ENCODE assay signal across 11 cellular contexts in genomic region chr5:134877159-134877558, GRCh38. TPM values are rescaled to one million over a fixed set of nuclear protein-coding genes. Genes with fewer than 3 reads are reported as not detected.
DNase-seq lines count a peak whose midpoint lies in the region; ATAC-seq and TF ChIP-seq lines count a peak whose summit lies in the region.
"Had no signal": no experiment of that assay in that cellular context is flagged by ENCODE, and none has a peak within 500 bp of the region (broad histone marks: within the 10 kb centered on the region; RNA-seq: fewer than 3 reads in every experiment).

No MANE protein-coding gene starts in this region.

- no peak for DNase-seq in activated naive CD4-positive, alpha-beta T cell treated with anti-CD3 and anti-CD28 coated beads, Interleukin-2, amount 50 U/mL, for 16 hours
- peak; percentile 8 for DNase-seq in activated CD8-positive, alpha-beta T cell treated with anti-CD3 and anti-CD28 coated beads for 36 hours
- no peak for DNase-seq in stimulated activated naive CD8-positive, alpha-beta T cell treated with anti-CD3 and anti-CD28 coated beads, Interleukin-15, amount 100 ng/mL, for 72 hours
- DNase-seq in HuH-7 (ENCODE audit: low spot score) (no peak), sigmoid colon (no peak)
- DNase-seq: NCI-H1930 had no signal

- no peaks in the 10 kb centered on the region for H3K9me3 ChIP-seq in sigmoid colon
- H3K9me3 ChIP-seq: HAP-1 had no signal

- peaks cover 4% of the 10 kb centered on the region for H3K36me3 Mint-ChIP-seq in activated naive CD4-positive, alpha-beta T cell treated with anti-CD3 and anti-CD28 coated beads, Interleukin-2, amount 50 U/mL, for 24 hours
- peaks cover 7% of the 10 kb centered on the region for H3K36me3 Mint-ChIP-seq in activated CD8-positive, alpha-beta T cell treated with anti-CD3 and anti-CD28 coated beads for 36 hours (ENCODE audit: low read depth)

- TF ChIP-seq EP300 in sigmoid colon (IDR thresholded peaks at IDR 0.05): no peak

- intact Hi-C loops in activated CD8-positive, alpha-beta T cell treated with anti-CD3 and anti-CD28 coated beads for 36 hours (cut with micrococcal nuclease): no loop called here
- intact Hi-C loops in sigmoid colon (cut with DNase I): no loop called here

- H3K27me3 Mint-ChIP-seq in activated naive CD4-positive, alpha-beta T cell treated with anti-CD3 and anti-CD28 coated beads, Interleukin-2, amount 50 U/mL, for 24 hours: no peaks in the 10 kb centered on the region
- H3K27me3 Mint-ChIP-seq in activated CD8-positive, alpha-beta T cell treated with anti-CD3 and anti-CD28 coated beads for 36 hours: no peaks in the 10 kb centered on the region
- no peaks in the 10 kb centered on the region for H3K27me3 Mint-ChIP-seq in stimulated activated naive CD8-positive, alpha-beta T cell treated with anti-CD3 and anti-CD28 coated beads, Interleukin-15, amount 100 ng/mL, for 72 hours

- H3K36me3 ChIP-seq in sigmoid colon: no peaks in the 10 kb centered on the region
- H3K36me3 ChIP-seq: HAP-1 had no signal

- H3K9me3 Mint-ChIP-seq in activated naive CD4-positive, alpha-beta T cell treated with anti-CD3 and anti-CD28 coated beads, Interleukin-2, amount 50 U/mL, for 24 hours: no peaks in the 10 kb centered on the region
- H3K9me3 Mint-ChIP-seq in activated CD8-positive, alpha-beta T cell treated with anti-CD3 and anti-CD28 coated beads for 36 hours: no peaks in the 10 kb centered on the region
- H3K9me3 Mint-ChIP-seq in stimulated activated naive CD8-positive, alpha-beta T cell treated with anti-CD3 and anti-CD28 coated beads, Interleukin-15, amount 100 ng/mL, for 72 hours: no peaks in the 10 kb centered on the region

- peak; percentile 25 for ATAC-seq in HG02870 (IDR thresholded peaks at IDR 0.05; ENCODE audit: unreplicated experiment)
- peak; percentile 10 for ATAC-seq in activated CD8-positive, alpha-beta T cell treated with anti-CD3 and anti-CD28 coated beads for 36 hours
- no peak for ATAC-seq in stimulated activated naive CD8-positive, alpha-beta T cell treated with anti-CD3 and anti-CD28 coated beads, Interleukin-15, amount 100 ng/mL, for 72 hours
- no peak for ATAC-seq in GM21390 (IDR thresholded peaks at IDR 0.05; ENCODE audit: unreplicated experiment)

- peaks cover 0 to 23% (median 16%) of the 10 kb centered on the region in 4 donors for H3K4me1 ChIP-seq in sigmoid colon

- peak overlapping the region in 2 of 4 donors; percentile 3 to 6 for H3K27ac ChIP-seq in sigmoid colon
- H3K27ac ChIP-seq: parathyroid adenoma had no signal

- CTCF ChIA-PET in activated CD8-positive, alpha-beta T cell treated with anti-CD3 and anti-CD28 coated beads for 36 hours (lab: Charles Lee): interaction anchor here (1.6 kb wide), 1 partner anchor 9 kb away, joined by 4 read pairs; no protein-coding TSS in a partner anchor

- H3K4me3 ChIP-seq in sigmoid colon: no peak overlapping the region
- H3K4me3 ChIP-seq: HAP-1 had no signal

- POLR2A ChIA-PET in activated CD8-positive, alpha-beta T cell treated with anti-CD3 and anti-CD28 coated beads for 36 hours (lab: Charles Lee): interaction anchor here (0.7 to 1.6 kb wide), 6 partner anchors 8 to 32 kb away, joined by 3 to 5 read pairs (median 4); partner anchors contain the start of genes C5orf24 and PCBD2

- H3K4me3 Mint-ChIP-seq in activated naive CD4-positive, alpha-beta T cell treated with anti-CD3 and anti-CD28 coated beads, Interleukin-2, amount 50 U/mL, for 24 hours: peak overlapping the region; percentile 8
- no peak overlapping the region for H3K4me3 Mint-ChIP-seq in activated CD8-positive, alpha-beta T cell treated with anti-CD3 and anti-CD28 coated beads for 36 hours
- H3K4me3 Mint-ChIP-seq in stimulated activated naive CD8-positive, alpha-beta T cell treated with anti-CD3 and anti-CD28 coated beads, Interleukin-15, amount 100 ng/mL, for 72 hours: peak overlapping the region; percentile 32 to 60

- H3K4me1 Mint-ChIP-seq in activated naive CD4-positive, alpha-beta T cell treated with anti-CD3 and anti-CD28 coated beads, Interleukin-2, amount 50 U/mL, for 24 hours: peaks cover 58% of the 10 kb centered on the region
- peaks cover 38% of the 10 kb centered on the region for H3K4me1 Mint-ChIP-seq in activated CD8-positive, alpha-beta T cell treated with anti-CD3 and anti-CD28 coated beads for 36 hours (ENCODE audit: low read depth)
- peaks cover 56% of the 10 kb centered on the region for H3K4me1 Mint-ChIP-seq in stimulated activated naive CD8-positive, alpha-beta T cell treated with anti-CD3 and anti-CD28 coated beads, Interleukin-15, amount 100 ng/mL, for 72 hours

- no peak for TF ChIP-seq POLR2A in sigmoid colon (IDR thresholded peaks at IDR 0.05)

- no peak for TF ChIP-seq CTCF in activated CD8-positive, alpha-beta T cell treated with anti-CD3 and anti-CD28 coated beads for 36 hours (IDR thresholded peaks at IDR 0.05)
- TF ChIP-seq CTCF in sigmoid colon (IDR thresholded peaks at IDR 0.05): no peak

- peak overlapping the region; percentile 92 for H3K27ac Mint-ChIP-seq in activated naive CD4-positive, alpha-beta T cell treated with anti-CD3 and anti-CD28 coated beads, Interleukin-2, amount 50 U/mL, for 24 hours
- H3K27ac Mint-ChIP-seq in activated CD8-positive, alpha-beta T cell treated with anti-CD3 and anti-CD28 coated beads for 36 hours: peak overlapping the region; percentile 7
- H3K27ac Mint-ChIP-seq in stimulated activated naive CD8-positive, alpha-beta T cell treated with anti-CD3 and anti-CD28 coated beads, Interleukin-15, amount 100 ng/mL, for 72 hours: peak overlapping the region; percentile 64 to 79

- no peaks in the 10 kb centered on the region for H3K27me3 ChIP-seq in sigmoid colon

RNA-seq across cellular contexts. Expression of gene TXNDC15, which starts 3.0 kb away (rescaled TPM):
- 10 to 100 TPM; 17.1 to 26.7 TPM for total RNA-seq in activated CD8-positive, alpha-beta T cell treated with anti-CD3 and anti-CD28 coated beads for 36 hours
- 100 to 1,000 TPM in 2 of 4 donors, 10 to 100 TPM in 2; 69.0 to 123 (median 95.4) TPM for total RNA-seq in sigmoid colon
- 10 to 100 TPM; 13.6 to 43.6 (median 24.6) TPM for polyA plus RNA-seq in sigmoid colon

RNA-seq across cellular contexts. Expression of gene PCBD2, which starts 27.8 kb away (rescaled TPM):
- 1 to 10 TPM; 8.1 to 8.8 TPM for total RNA-seq in activated CD8-positive, alpha-beta T cell treated with anti-CD3 and anti-CD28 coated beads for 36 hours
- 10 to 100 TPM in 1 of 4 donors, 1 to 10 TPM in 3; 4.2 to 10.8 (median 7.8) TPM for total RNA-seq in sigmoid colon
- polyA plus RNA-seq in sigmoid colon: 10 to 100 TPM in 1 of 3 donors, 1 to 10 TPM in 2; 7.6 to 10.6 (median 8.4) TPM

RNA-seq across cellular contexts. Expression of gene C5orf24, which starts 31.4 kb away (rescaled TPM):
- 10 to 100 TPM; 24.4 to 25.3 TPM for total RNA-seq in activated CD8-positive, alpha-beta T cell treated with anti-CD3 and anti-CD28 coated beads for 36 hours
- total RNA-seq in sigmoid colon: 10 to 100 TPM; 38.0 to 82.0 (median 70.8) TPM
- polyA plus RNA-seq in sigmoid colon: 10 to 100 TPM; 12.6 to 15.7 (median 15.0) TPM

Comparison
In these comparisons a context has a peak if more than half of its experiments do, and no peak if none do; other contexts are left out.
1. H3K27ac Mint-ChIP-seq: peak in every context shown above with its lines; median percentile 92 in activated naive CD4-positive, alpha-beta T cell treated with anti-CD3 and anti-CD28 coated beads, Interleukin-2, amount 50 U/mL, for 24 hours; 72 in stimulated activated naive CD8-positive, alpha-beta T cell treated with anti-CD3 and anti-CD28 coated beads, Interleukin-15, amount 100 ng/mL, for 72 hours; 7 in activated CD8-positive, alpha-beta T cell treated with anti-CD3 and anti-CD28 coated beads for 36 hours.
2. ATAC-seq: peak in HG02870 (single experiment) and activated CD8-positive, alpha-beta T cell treated with anti-CD3 and anti-CD28 coated beads for 36 hours (single experiment); none in stimulated activated naive CD8-positive, alpha-beta T cell treated with anti-CD3 and anti-CD28 coated beads, Interleukin-15, amount 100 ng/mL, for 72 hours (single experiment) and GM21390 (single experiment).